ENCODE assay signal across 8 cellular contexts in genomic region chr5:72523960-72524582, GRCh38. TPM values are rescaled to one million over a fixed set of nuclear protein-coding genes. Genes with fewer than 3 reads are reported as not detected.
A peak's percentile ranks its signal among the peaks of the same experiment; 100 is the strongest.
DNase-seq lines count a peak whose midpoint lies in the region; ATAC-seq and TF ChIP-seq lines count a peak whose summit lies in the region.

No MANE protein-coding gene starts in this region.

- H3K4me3 ChIP-seq in astrocyte of the cerebellum (ENCODE audit: low read depth, low read length), result no peak overlapping the region

- no peak overlapping the region for H3K27ac Mint-ChIP-seq in activated T-cell treated with anti-CD3 and anti-CD28 coated beads, Interleukin-2, amount 50 U/mL, for 72 hours

- peaks cover 0 to 2% of the 10 kb centered on the region in 2 donors for H3K36me3 Mint-ChIP-seq in activated T-cell treated with anti-CD3 and anti-CD28 coated beads, Interleukin-2, amount 50 U/mL, for 72 hours (ENCODE audit: insufficient read depth in 2 of 2)

- peaks cover 0 to 1% of the 10 kb centered on the region in 2 donors for H3K9me3 Mint-ChIP-seq in activated T-cell treated with anti-CD3 and anti-CD28 coated beads, Interleukin-2, amount 50 U/mL, for 72 hours

- in situ Hi-C loops in astrocyte of the cerebellum (cut with HindIII; ENCODE audit: low sequenced_read_pairs), result no loop called here

- H3K27me3 Mint-ChIP-seq in activated T-cell treated with anti-CD3 and anti-CD28 coated beads, Interleukin-2, amount 50 U/mL, for 72 hours (ENCODE audit: low read depth), result peaks cover 20% of the 10 kb centered on the region

- no peaks in the 10 kb centered on the region for H3K4me1 Mint-ChIP-seq in activated T-cell treated with anti-CD3 and anti-CD28 coated beads, Interleukin-2, amount 50 U/mL, for 72 hours (ENCODE audit: low read depth)

- peak; percentile 19 for DNase-seq in AG08396 (ENCODE audit: low spot score)
- peak; percentile 56 for DNase-seq in NCI-H1694 treated with DMSO at 0.1 percent for 48 hours (lab: John Stamatoyannopoulos, UW)
- DNase-seq in astrocyte of the cerebellum (ENCODE audit: low read depth), result peak; percentile 80
- DNase-seq in kidney glomerular epithelial cell (lab: John Stamatoyannopoulos, UW), result peak; percentile 62
- DNase-seq in activated T-cell treated with anti-CD3 and anti-CD28 coated beads, Interleukin-2, amount 50 U/mL, for 72 hours, result no peak
- no peak for DNase-seq in mucosa of gallbladder (ENCODE audit: low spot score)

- peak; percentile 53 for TF ChIP-seq CTCF in astrocyte of the cerebellum (IDR thresholded peaks at IDR 0.05; ENCODE audit: low read depth, low read length, missing control alignments)

- ATAC-seq in GM18907 (IDR thresholded peaks at IDR 0.05; ENCODE audit: unreplicated experiment), result peak; percentile 62
- no peak for ATAC-seq in activated T-cell treated with anti-CD3 and anti-CD28 coated beads, Interleukin-2, amount 50 U/mL, for 72 hours (replicated peaks in 1 of 2)
- ATAC-seq in GM19328 (IDR thresholded peaks at IDR 0.05; ENCODE audit: unreplicated experiment), result no peak

- no peak overlapping the region for H3K4me3 Mint-ChIP-seq in activated T-cell treated with anti-CD3 and anti-CD28 coated beads, Interleukin-2, amount 50 U/mL, for 72 hours

RNA-seq across cellular contexts. Expression of gene ZNF366, which starts 16.9 kb away (rescaled TPM):
- not detected for total RNA-seq in activated T-cell treated with anti-CD3 and anti-CD28 coated beads, Interleukin-2, amount 50 U/mL, for 72 hours
- total RNA-seq in mucosa of gallbladder, result 3.1 TPM

Comparison
In these comparisons a context has a peak if more than half of its experiments do, and no peak if none do; other contexts are left out.
1. DNase-seq: peak in AG08396 (single experiment), NCI-H1694 treated with DMSO at 0.1 percent for 48 hours (single experiment), astrocyte of the cerebellum (single experiment) and kidney glomerular epithelial cell (single experiment); none in activated T-cell treated with anti-CD3 and anti-CD28 coated beads, Interleukin-2, amount 50 U/mL, for 72 hours (0 of 2) and mucosa of gallbladder (single experiment).